Comparison of ENCODE assay signal across 8 cellular contexts in the genomic region with DNA sequence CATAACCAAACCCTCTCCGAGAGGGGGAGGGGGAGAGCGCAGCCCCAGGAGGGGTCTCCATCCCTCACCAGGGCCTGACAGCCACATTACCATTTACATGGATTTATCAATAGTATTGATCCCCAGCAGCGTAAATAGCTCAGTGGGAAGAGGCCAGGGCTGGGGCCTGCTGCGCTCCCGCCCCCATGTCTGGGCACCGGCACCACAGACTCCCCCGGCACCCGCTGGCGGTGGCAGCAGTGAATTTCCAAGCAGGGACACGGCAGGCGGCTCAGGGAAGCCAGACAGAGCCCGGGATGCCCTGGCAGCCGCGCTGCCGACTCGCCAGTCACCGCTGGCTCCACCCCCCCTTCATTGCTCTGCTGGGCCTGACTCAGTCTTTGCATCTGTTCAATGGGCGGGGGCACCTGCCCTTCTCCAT. TPM values are rescaled to one million over a fixed set of nuclear protein-coding genes. Genes with fewer than 3 reads are reported as not detected.
DNase-seq lines count a peak whose midpoint lies in the region; ATAC-seq, FAIRE-seq and TF ChIP-seq lines count a peak whose summit lies in the region.

No MANE protein-coding gene starts in this region.

- H3K27me3 ChIP-seq in GM06990 (replicated peaks; ENCODE audit: control insufficient read depth, insufficient read depth, low read length) (no peaks in the 10 kb centered on the region), RWPE2 (ENCODE audit: insufficient read depth, poor library complexity, severe bottlenecking) (no peaks in the 10 kb centered on the region)

- ATAC-seq in RWPE2 (ENCODE audit: low read depth) (no peak), GM18868 (IDR thresholded peaks at IDR 0.05; ENCODE audit: unreplicated experiment) (no peak), HG02759 (IDR thresholded peaks at IDR 0.05; ENCODE audit: unreplicated experiment) (no peak)

- peaks cover 2% of the 10 kb centered on the region; the same call in 1 of the 2 replicates for H3K36me3 ChIP-seq in GM06990 (ENCODE audit: control insufficient read depth, insufficient read depth, low read length)
- H3K36me3 ChIP-seq in RWPE2 (ENCODE audit: low read depth): peaks cover 14% of the 10 kb centered on the region

- H3K27ac ChIP-seq in RWPE2 (ENCODE audit: poor library complexity, severe bottlenecking): peak overlapping the region; percentile 88

- no peaks in the 10 kb centered on the region for H3K9me3 ChIP-seq in RWPE2 (ENCODE audit: severe bottlenecking)

- no peak for FAIRE-seq in GM19239 (lab: Jason Lieb, UNC)

- H3K4me3 ChIP-seq in GM06990 (replicated peaks; ENCODE audit: low read depth, low read length) (peak overlapping the region; percentile 85), RWPE2 (ENCODE audit: severe bottlenecking) (no peak overlapping the region), fibroblast of villous mesenchyme (ENCODE audit: low read depth, low read length) (peak overlapping the region; percentile 88)

- peaks cover 9% of the 10 kb centered on the region for H3K4me1 ChIP-seq in RWPE2 (ENCODE audit: insufficient read depth, poor library complexity, severe bottlenecking)

- TF ChIP-seq CTCF in GM06990 (IDR thresholded peaks at IDR 0.05; ENCODE audit: insufficient read depth, low read length, poor library complexity, severe bottlenecking): no peak
- no peak for TF ChIP-seq CTCF in RWPE2 (IDR thresholded peaks at IDR 0.05; ENCODE audit: poor library complexity, severe bottlenecking)
- no peak for TF ChIP-seq CTCF in fibroblast of villous mesenchyme (IDR thresholded peaks at IDR 0.05; ENCODE audit: insufficient read depth, low read depth, low read length)

- DNase-seq in GM06990 (ENCODE audit: extremely low read depth, insufficient read length) (no peak), RWPE2 (ENCODE audit: low spot score) (no peak), fibroblast of villous mesenchyme (ENCODE audit: low read depth) (no peak), retina (peak; percentile 72), MV-4-11 (lab: John Stamatoyannopoulos, UW) (no peak), GM19239 (ENCODE audit: insufficient read length, low spot score) (no peak)

RNA-seq across cellular contexts. Expression of a gene that starts 2.3 kb away (rescaled TPM):
- total RNA-seq in fibroblast of villous mesenchyme: 77.3 and 86.8 TPM in 2 replicates
